In the genomic region with DNA sequence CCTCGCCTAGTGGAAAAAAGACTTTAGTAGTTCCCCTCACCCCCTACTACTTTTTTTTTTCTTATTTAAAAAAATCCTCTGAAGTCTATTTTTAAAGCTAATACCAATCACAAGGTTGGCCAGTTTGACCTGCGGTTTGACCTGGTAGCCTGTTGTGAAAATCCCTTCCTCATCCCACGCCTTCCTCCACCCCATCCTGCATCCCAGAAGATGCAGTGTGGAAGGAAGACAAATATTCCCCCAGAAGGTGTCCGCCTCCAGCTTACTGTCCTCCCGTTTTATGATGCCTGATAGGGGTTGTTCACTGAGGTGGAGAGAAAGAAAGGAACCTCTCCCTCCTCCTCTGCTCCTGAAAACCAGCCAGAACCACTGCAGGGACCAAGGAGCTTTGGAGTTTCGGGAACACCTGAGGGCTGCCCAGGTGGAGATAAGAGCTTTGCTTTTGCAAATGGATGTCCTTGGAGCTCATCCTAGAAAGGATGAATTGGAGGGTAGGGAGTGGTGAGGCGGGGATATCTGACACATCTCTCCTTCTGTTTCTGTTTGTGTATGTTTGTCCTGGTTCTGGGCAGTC, we compare ENCODE assay signal across 10 cellular contexts. TPM values are rescaled to one million over a fixed set of nuclear protein-coding genes. Genes with fewer than 3 reads are reported as not detected.
DNase-seq lines count a peak whose midpoint lies in the region; TF ChIP-seq lines count a peak whose summit lies in the region.
"Had no signal": no experiment of that assay in that cellular context is flagged by ENCODE, and none has a peak within 500 bp of the region (broad histone marks: within the 10 kb centered on the region; RNA-seq: fewer than 3 reads in every experiment).

No MANE protein-coding gene starts in this region.

- TF ChIP-seq CTCF in SU-DHL-6 (IDR thresholded peaks at IDR 0.05; ENCODE audit: insufficient read depth, low read length, poor library complexity, severe bottlenecking): no peak

- DNase-seq in H7 (peak; percentile 50), HUDEP-2 (lab: John Stamatoyannopoulos, UW; ENCODE audit: unreplicated experiment in 76 of 76) (no peak), head of caudate nucleus (no peak), MV-4-11 (lab: John Stamatoyannopoulos, UW) (no peak)
- DNase-seq: activated CD8-positive, alpha-beta T cell treated with anti-CD3 and anti-CD28 coated beads, Interleukin-2, amount 10 ng/mL, durations not matched to agents 7 days and 5 days; effector CD8-positive, alpha-beta T cell had no signal

- intact Hi-C loops in head of caudate nucleus (cut with DNase I): no loop called here

- no peaks in the 10 kb centered on the region for H3K79me2 ChIP-seq in SU-DHL-6 (ENCODE audit: insufficient read depth, low read length)

- H3K9me3 ChIP-seq in SU-DHL-6 (ENCODE audit: insufficient read depth, low read length) (no peaks in the 10 kb centered on the region), iPS-18a (ENCODE audit: control insufficient read depth, low read depth, low read length) (no peaks in the 10 kb centered on the region), skeletal muscle tissue (ENCODE audit: control insufficient read depth in 3 of 3, low read length in 3 of 3) (no peaks in the 10 kb centered on the region)
- H3K9me3 ChIP-seq: mucosa of descending colon had no signal

- H3K27ac ChIP-seq in SU-DHL-6 (ENCODE audit: low read depth, low read length): no peak overlapping the region
- no peak overlapping the region for H3K27ac ChIP-seq in iPS-18a (ENCODE audit: low read length)
- no peak overlapping the region for H3K27ac ChIP-seq in skeletal muscle tissue (ENCODE audit: low read depth, low read length)

- H3K4me3 ChIP-seq in H7 (ENCODE audit: insufficient read depth, low read depth, low read length): peak overlapping the region; percentile 54
- H3K4me3 ChIP-seq in SU-DHL-6 (ENCODE audit: insufficient read depth, low read length, poor library complexity, severe bottlenecking): no peak overlapping the region
- H3K4me3 ChIP-seq in iPS-18a (ENCODE audit: low read length): peak overlapping the region; percentile 58
- H3K4me3 ChIP-seq in skeletal muscle tissue (ENCODE audit: low read length in 3 of 3): peak overlapping the region; percentile 30 to 64 (median 63)

- H2AFZ ChIP-seq in SU-DHL-6 (ENCODE audit: low read depth, low read length, severe bottlenecking): no peak overlapping the region

- peak overlapping the region; percentile 62 for H3K4me2 ChIP-seq in SU-DHL-6 (ENCODE audit: low read depth, low read length, poor library complexity, severe bottlenecking)

- H3K9me2 ChIP-seq in SU-DHL-6 (replicated peaks; ENCODE audit: insufficient read depth, low read length): no peaks in the 10 kb centered on the region

- H3K9ac ChIP-seq in SU-DHL-6 (ENCODE audit: low read length) (no peak overlapping the region; the same call in 1 of the 2 replicates), iPS-18a (ENCODE audit: low read length) (no peak overlapping the region), skeletal muscle tissue (ENCODE audit: low read depth in 1 of 3, low read length in 3 of 3) (no peak overlapping the region)

- H3K36me3 ChIP-seq in H7 (replicated peaks; ENCODE audit: control insufficient read depth, insufficient read depth, low read length): no peaks in the 10 kb centered on the region
- H3K36me3 ChIP-seq in SU-DHL-6 (ENCODE audit: low read length): no peaks in the 10 kb centered on the region
- no peaks in the 10 kb centered on the region for H3K36me3 ChIP-seq in iPS-18a (ENCODE audit: control insufficient read depth, low read depth, low read length)
- H3K36me3 ChIP-seq in skeletal muscle tissue (ENCODE audit: control insufficient read depth in 3 of 3, insufficient read depth in 3 of 3, low read length in 3 of 3): no peaks in the 10 kb centered on the region

- peaks cover 10% of the 10 kb centered on the region for H3K4me1 ChIP-seq in iPS-18a (ENCODE audit: control insufficient read depth, low read depth, low read length)
- H3K4me1 ChIP-seq in skeletal muscle tissue (ENCODE audit: control insufficient read depth in 3 of 3, insufficient read depth in 3 of 3, low read length in 3 of 3): peaks cover 3 to 12% (median 8%) of the 10 kb centered on the region in 3 donors

- H3K27me3 ChIP-seq in H7 (ENCODE audit: control insufficient read depth, insufficient read depth, low read length) (peaks cover 42% of the 10 kb centered on the region), SU-DHL-6 (ENCODE audit: low read length) (no peaks in the 10 kb centered on the region), iPS-18a (ENCODE audit: control insufficient read depth, insufficient read depth, low read length) (peaks cover 76% of the 10 kb centered on the region), skeletal muscle tissue (ENCODE audit: control insufficient read depth in 3 of 3, insufficient read depth in 3 of 3, low read length in 3 of 3) (peaks cover 52 to 60% (median 52%) of the 10 kb centered on the region in 3 donors)

- no peaks in the 10 kb centered on the region for H3F3A ChIP-seq in SU-DHL-6 (ENCODE audit: insufficient read depth)

- H4K20me1 ChIP-seq in SU-DHL-6 (ENCODE audit: low read depth, low read length): no peaks in the 10 kb centered on the region

RNA-seq across cellular contexts. Expression of gene ATP6V1C2, which starts 0.9 kb away (rescaled TPM):
- total RNA-seq in H7 (2014; rRNA removed; shearing (Covaris generic)): 0.30 and 0.42 TPM in 2 replicates
- total RNA-seq in skeletal muscle tissue: under 0.01 TPM
- total RNA-seq: activated CD8-positive, alpha-beta T cell treated with anti-CD3 and anti-CD28 coated beads, Interleukin-2, amount 10 ng/mL, durations not matched to agents 7 days and 5 days had no signal

RNA-seq across cellular contexts. Expression of gene NOL10, which starts 32.6 kb away (rescaled TPM):
- total RNA-seq in H7 (2014; rRNA removed; shearing (Covaris generic)): 23.1 and 27.0 TPM in 2 replicates
- total RNA-seq in skeletal muscle tissue: 36.5 TPM
